17 cellular contexts compared by ENCODE assay signal in the genomic region with DNA sequence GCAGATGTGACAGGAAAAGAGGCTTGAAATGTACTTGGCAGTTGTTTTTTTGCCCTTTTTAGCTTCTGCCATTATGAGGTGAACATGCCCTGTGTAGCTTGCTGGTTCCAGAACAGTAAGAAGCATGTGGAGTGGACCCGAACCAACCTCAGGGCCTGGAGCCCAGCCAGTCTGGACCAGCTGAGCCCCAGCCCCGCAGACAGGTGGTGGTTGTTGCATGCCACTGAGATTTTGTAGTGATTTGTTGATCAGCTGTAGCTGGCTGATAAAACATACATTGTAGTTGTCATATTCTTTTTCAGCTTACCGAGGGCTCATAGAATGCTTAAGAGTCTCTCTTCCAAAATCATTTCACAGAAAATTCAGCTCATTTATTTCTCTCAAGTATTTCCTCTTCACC.
DNase-seq lines count a peak whose midpoint lies in the region; ATAC-seq, FAIRE-seq and TF ChIP-seq lines count a peak whose summit lies in the region.
"Had no signal": no experiment of that assay in that cellular context is flagged by ENCODE, and none has a peak within 500 bp of the region (broad histone marks: within the 10 kb centered on the region; RNA-seq: fewer than 3 reads in every experiment).

No MANE protein-coding gene starts in this region.

- H3K36me3 ChIP-seq in GM23338 (ENCODE audit: insufficient read depth) (no peaks in the 10 kb centered on the region), K562 (ENCODE audit: control insufficient read depth, insufficient read depth, low read length) (no peaks in the 10 kb centered on the region)

- TF ChIP-seq CTCF in GM23338 (conservative IDR thresholded peaks at IDR 0.05; ENCODE audit: low read depth in 2 of 2), result no peak
- no peak for TF ChIP-seq CTCF in K562 (IDR thresholded peaks at IDR 0.05 in 2 of 3, conservative IDR thresholded peaks at IDR 0.05 in 1 of 3; ENCODE audit: insufficient read depth in 2 of 3, low read depth in 1 of 3, low read length in 3 of 3)
- TF ChIP-seq CTCF in nephron progenitor cell (IDR thresholded peaks at IDR 0.05), result no peak

- H3K9ac ChIP-seq in K562 (ENCODE audit: insufficient read depth in 1 of 2, low read depth in 2 of 2, low read length in 2 of 2), result no peak overlapping the region

- in situ Hi-C loops in G401 (cut with HindIII; ENCODE audit: low sequenced_read_pairs) (no loop called here), K562 (cut with MboI) (no loop called here)

- peaks cover 12% of the 10 kb centered on the region; the same call in 1 of the 2 replicates for H3K79me2 ChIP-seq in GM23338 (replicated peaks; ENCODE audit: insufficient read depth)
- no peaks in the 10 kb centered on the region for H3K79me2 ChIP-seq in K562 (ENCODE audit: control insufficient read depth, insufficient read depth, low read length)

- no peaks in the 10 kb centered on the region for H3K27me3 Mint-ChIP-seq in GM23338 (ENCODE audit: insufficient read depth, low read depth, poor library complexity)
- peaks cover 5% of the 10 kb centered on the region for H3K27me3 Mint-ChIP-seq in nephron progenitor cell (ENCODE audit: low read depth, poor library complexity)
- H3K27me3 Mint-ChIP-seq: B cell; CD4-positive, alpha-beta T cell had no signal

- no peaks in the 10 kb centered on the region for H3K9me2 ChIP-seq in GM23338 (ENCODE audit: insufficient read depth)

- H3F3A ChIP-seq in GM23338 (replicated peaks; ENCODE audit: low read depth), result no peaks in the 10 kb centered on the region

- ATAC-seq in GM23338 (peak; percentile 26; the same call in 2 of the 3 replicates), K562 (no peak), GM19023 (IDR thresholded peaks at IDR 0.05; ENCODE audit: unreplicated experiment) (no peak)
- ATAC-seq: GM12878 had no signal

- H3K27ac Mint-ChIP-seq in GM23338 (peak overlapping the region; percentile 21; the same call in 1 of the 2 replicates), nephron progenitor cell (peak overlapping the region; percentile 65)
- H3K27ac Mint-ChIP-seq: B cell; CD4-positive, alpha-beta T cell; HFFc6 had no signal

- H3K4me3 Mint-ChIP-seq in GM23338 (no peak overlapping the region), nephron progenitor cell (no peak overlapping the region)
- H3K4me3 Mint-ChIP-seq: B cell; CD4-positive, alpha-beta T cell; HFFc6 had no signal

- no peaks in the 10 kb centered on the region for H3K9me3 ChIP-seq in K562 (replicated peaks; ENCODE audit: control insufficient read depth, insufficient read depth, low read depth, low read length)

- H3K4me3 ChIP-seq in GM23338 (no peak overlapping the region), K562 (no peak overlapping the region)
- H3K4me3 ChIP-seq: GM12878 had no signal

- TF ChIP-seq POLR2A in K562 (conservative IDR thresholded peaks at IDR 0.05), result no peak

- CTCF ChIA-PET in K562 (lab: Yijun Ruan, JAX; ENCODE audit: low intra/inter-chr PET ratio), result no interaction called here

- H3K4me2 ChIP-seq in GM23338 (no peak overlapping the region), K562 (ENCODE audit: insufficient read depth, low read length) (no peak overlapping the region)

- DNase-seq in G401 (ENCODE audit: low spot score) (peak; percentile 22), GM23338 (ENCODE audit: low spot score) (no peak), K562 (ENCODE audit: extremely low read depth in 1 of 4, low spot score in 3 of 4) (no peak), nephron progenitor cell (no peak), urothelium cell line (ENCODE audit: low spot score) (no peak), NCI-H2107 (lab: John Stamatoyannopoulos, UW) (no peak)
- DNase-seq: C1 segment of cervical spinal cord; Calu3; CD4-positive, alpha-beta T cell; DMS 273 treated with DMSO at 0.1 percent for 48 hours; GOT3; HCEC 1CT; HFFc6 had no signal

- H3K4me1 ChIP-seq in GM23338 (ENCODE audit: insufficient read depth) (peaks cover 14% of the 10 kb centered on the region), K562 (replicated peaks in 1 of 2; ENCODE audit: control insufficient read depth in 2 of 2, insufficient read depth in 2 of 2, low read length in 2 of 2) (no peaks in the 10 kb centered on the region)

- no peak for TF ChIP-seq RAD21 in K562 (CRISPR knock-in tag; conservative IDR thresholded peaks at IDR 0.05 in 1 of 2, IDR thresholded peaks at IDR 0.05 in 1 of 2)

- no TSS peak for BruUV-seq in K562 (replicated peaks; lab: Mats Ljungman, UMichigan)

- POLR2A ChIA-PET in K562 (lab: Yijun Ruan, JAX), result interaction anchor here (0.7 to 0.8 kb wide), 2 partner anchors 9 kb away, joined by 3 read pairs; no protein-coding TSS in a partner anchor

- H3K4me1 Mint-ChIP-seq in GM23338 (peaks cover 30% of the 10 kb centered on the region), nephron progenitor cell (peaks cover 17% of the 10 kb centered on the region)

- H3K9me3 Mint-ChIP-seq in GM23338 (no peaks in the 10 kb centered on the region), nephron progenitor cell (no peaks in the 10 kb centered on the region)
- H3K9me3 Mint-ChIP-seq: CD4-positive, alpha-beta T cell; HFFc6 had no signal

- no peaks in the 10 kb centered on the region for H3K27me3 ChIP-seq in GM23338 (ENCODE audit: insufficient read depth)
- no peaks in the 10 kb centered on the region for H3K27me3 ChIP-seq in K562 (ENCODE audit: control insufficient read depth in 2 of 2, insufficient read depth in 2 of 2, low read length in 2 of 2)

- TF ChIP-seq EP300 in K562 (IDR thresholded peaks at IDR 0.05; ENCODE audit: low read length), result no peak

- H3K9me1 ChIP-seq in K562 (ENCODE audit: control insufficient read depth, insufficient read depth, low read length), result no peaks in the 10 kb centered on the region

- intact Hi-C loops in K562 (cut with micrococcal nuclease), result no loop called here

- no peaks in the 10 kb centered on the region for H4K20me1 ChIP-seq in GM23338 (replicated peaks; ENCODE audit: insufficient read depth)
- H4K20me1 ChIP-seq in K562 (replicated peaks; ENCODE audit: control insufficient read depth, insufficient read depth, low read length), result no peaks in the 10 kb centered on the region

- H3K36me3 Mint-ChIP-seq in GM23338 (ENCODE audit: low read depth) (no peaks in the 10 kb centered on the region), nephron progenitor cell (ENCODE audit: low read depth) (no peaks in the 10 kb centered on the region)

- H2AFZ ChIP-seq in GM23338 (no peak overlapping the region), K562 (ENCODE audit: low read depth, low read length) (no peak overlapping the region)

- H3K27ac ChIP-seq in GM23338 (ENCODE audit: low read depth) (no peak overlapping the region), K562 (ENCODE audit: extremely low read depth, low read depth, low read length) (no peak overlapping the region)

- 30% methylated on average over 3 of the region's 3 CpGs for WGBS in K562 (ENCODE audit: insufficient coverage, low coverage, missing lambda C conversion rate)

- FAIRE-seq in K562 (lab: Jason Lieb, UNC) (no peak), urothelium cell line (lab: Jason Lieb, UNC) (no peak)
- FAIRE-seq: A204.1, GM12878 had no signal

TF ChIP-seq in GM23338, 12 proteins besides CTCF, POLR2A, EP300 and RAD21 (continues in another document):
- TF ChIP-seq ZNF114 (CRISPR knock-in tag; IDR thresholded peaks at IDR 0.05), result no peak
- no peak for TF ChIP-seq JUNB (IDR thresholded peaks at IDR 0.05; ENCODE audit: unreplicated experiment)
- no peak for TF ChIP-seq CREB1 (CRISPR knock-in tag; IDR thresholded peaks at IDR 0.05; ENCODE audit: low read depth)
- TF ChIP-seq, protein P1, sequence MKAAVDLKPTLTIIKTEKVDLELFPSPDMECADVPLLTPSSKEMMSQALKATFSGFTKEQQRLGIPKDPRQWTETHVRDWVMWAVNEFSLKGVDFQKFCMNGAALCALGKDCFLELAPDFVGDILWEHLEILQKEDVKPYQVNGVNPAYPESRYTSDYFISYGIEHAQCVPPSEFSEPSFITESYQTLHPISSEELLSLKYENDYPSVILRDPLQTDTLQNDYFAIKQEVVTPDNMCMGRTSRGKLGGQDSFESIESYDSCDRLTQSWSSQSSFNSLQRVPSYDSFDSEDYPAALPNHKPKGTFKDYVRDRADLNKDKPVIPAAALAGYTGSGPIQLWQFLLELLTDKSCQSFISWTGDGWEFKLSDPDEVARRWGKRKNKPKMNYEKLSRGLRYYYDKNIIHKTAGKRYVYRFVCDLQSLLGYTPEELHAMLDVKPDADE (IDR thresholded peaks at IDR 0.05), result no peak
- TF ChIP-seq EZH2phosphoT487 (IDR thresholded peaks at IDR 0.05; ENCODE audit: unreplicated experiment), result no peak

TF ChIP-seq in K562, 482 proteins besides CTCF, POLR2A, EP300 and RAD21:
- TF ChIP-seq KDM1A (IDR thresholded peaks at IDR 0.05) (peak; percentile 53 to 59; a peak in 3 of 4 replicates), CBFA2T3 (IDR thresholded peaks at IDR 0.05) (peak; percentile 33; the same call in 1 of the 2 replicates), TOE1 (IDR thresholded peaks at IDR 0.05; ENCODE audit: borderline replicate concordance) (no peak), TOE1 (CRISPR knock-in tag; IDR thresholded peaks at IDR 0.05; ENCODE audit: borderline replicate concordance, low read depth) (no peak), RBM34 (IDR thresholded peaks at IDR 0.05; ENCODE audit: borderline replicate concordance, insufficient read depth, low read length) (no peak), ZNF561 (CRISPR knock-in tag; conservative IDR thresholded peaks at IDR 0.05) (no peak), RCOR1 (IDR thresholded peaks at IDR 0.05; ENCODE audit: borderline replicate concordance in 1 of 2, low read depth in 2 of 2, low read length in 2 of 2) (0 out of 4 replicates have a peak, but pooled peaks of 1 of the 2 experiments have one; percentile 14), CBFA2T2 (conservative IDR thresholded peaks at IDR 0.05) (peak; percentile 29; the same call in 1 of the 2 replicates)
- TF ChIP-seq, protein P2, sequence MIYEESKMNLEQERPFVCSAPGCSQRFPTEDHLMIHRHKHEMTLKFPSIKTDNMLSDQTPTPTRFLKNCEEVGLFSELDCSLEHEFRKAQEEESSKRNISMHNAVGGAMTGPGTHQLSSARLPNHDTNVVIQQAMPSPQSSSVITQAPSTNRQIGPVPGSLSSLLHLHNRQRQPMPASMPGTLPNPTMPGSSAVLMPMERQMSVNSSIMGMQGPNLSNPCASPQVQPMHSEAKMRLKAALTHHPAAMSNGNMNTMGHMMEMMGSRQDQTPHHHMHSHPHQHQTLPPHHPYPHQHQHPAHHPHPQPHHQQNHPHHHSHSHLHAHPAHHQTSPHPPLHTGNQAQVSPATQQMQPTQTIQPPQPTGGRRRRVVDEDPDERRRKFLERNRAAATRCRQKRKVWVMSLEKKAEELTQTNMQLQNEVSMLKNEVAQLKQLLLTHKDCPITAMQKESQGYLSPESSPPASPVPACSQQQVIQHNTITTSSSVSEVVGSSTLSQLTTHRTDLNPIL (CRISPR knock-in tag; IDR thresholded peaks at IDR 0.05), result no peak
